Comparison of ENCODE assay signal across 34 cellular contexts in the genomic region with DNA sequence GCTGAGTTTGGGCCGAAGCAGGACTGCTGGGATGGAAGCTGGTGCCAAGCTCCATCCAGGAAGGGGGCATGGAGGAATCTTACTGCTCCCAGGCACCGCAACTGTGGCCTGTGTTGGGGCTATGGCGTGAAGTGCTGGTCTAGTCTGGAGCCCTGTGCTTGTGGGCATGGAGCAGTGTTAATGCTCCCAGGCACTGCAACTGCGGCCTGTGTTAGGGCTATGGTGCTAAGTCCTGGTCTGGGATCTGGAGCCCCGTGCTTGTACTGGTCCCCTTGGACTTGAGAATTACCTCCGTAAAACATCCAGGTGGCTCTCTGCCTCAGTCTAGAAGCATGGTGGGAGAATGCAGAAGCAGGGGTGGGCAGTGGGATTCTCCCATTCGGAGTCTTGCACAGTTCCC.
"Had no signal": no experiment of that assay in that cellular context is flagged by ENCODE, and none has a peak within 500 bp of the region (broad histone marks: within the 10 kb centered on the region; RNA-seq: fewer than 3 reads in every experiment).

No MANE protein-coding gene starts in this region.

- FAIRE-seq: astrocyte, TTC549 had no signal

- H3K27ac ChIP-seq: adrenal gland, body of pancreas, brain microvascular endothelial cell, breast epithelium, VCaP had no signal

- H3K9me3 ChIP-seq: adrenal gland, body of pancreas had no signal

- ATAC-seq: activated CD8-positive, alpha-beta T cell treated with anti-CD3 and anti-CD28 coated beads for 36 hours; activated naive CD4-positive, alpha-beta T cell treated with anti-CD3 and anti-CD28 coated beads, Interleukin-2, amount 50 U/mL, for 72 hours; activated T-cell treated with anti-CD3 and anti-CD28 coated beads, Interleukin-2, amount 50 U/mL, for 4 hours; activated T-cell treated with anti-CD3 and anti-CD28 coated beads, Interleukin-2, amount 50 U/mL, for 72 hours; activated T-helper 17 cell treated with anti-CD3 and anti-CD28 coated beads, Interleukin-2, amount 50 U/mL, for 72 hours; body of pancreas had no signal

- H3K36me3 ChIP-seq: adrenal gland, brain microvascular endothelial cell, breast epithelium had no signal

- DNase-seq: activated B cell treated with CpG ODN at 0.5 μM for 24 hours; activated CD4-positive, alpha-beta memory T cell treated with anti-CD3 and anti-CD28 coated beads for 36 hours; activated CD4-positive, alpha-beta T cell treated with anti-CD3 and anti-CD28 coated beads for 4 hours; activated CD4-positive, alpha-beta T cell treated with anti-CD3 and anti-CD28 coated beads, Interleukin-2, amount 10 ng/mL, durations not matched to agents 24 days and 14 days; activated CD4-positive, alpha-beta T cell treated with anti-CD3 and anti-CD28 coated beads, Interleukin-2, amount 50 U/mL, for 1 hour; activated CD4-positive, alpha-beta T cell treated with anti-CD3 and anti-CD28 coated beads, Interleukin-2, amount 50 U/mL, for 4 hours; activated CD4-positive, CD25-positive, alpha-beta regulatory T cell treated with anti-CD3 and anti-CD28 coated beads, Interleukin-2, amount 50 U/mL, for 72 hours; activated CD8-positive, alpha-beta memory T cell treated with anti-CD3 and anti-CD28 coated beads, Interleukin-2, amount 50 U/mL, for 4 hours; activated CD8-positive, alpha-beta T cell treated with anti-CD3 and anti-CD28 coated beads for 36 hours; activated effector memory CD4-positive, alpha-beta T cell treated with anti-CD3 and anti-CD28 coated beads, Interleukin-2, amount 50 U/mL, for 16 hours; activated gamma-delta T cell treated with Interleukin-2 at 50 U/mL for 16 hours; activated naive CD4-positive, alpha-beta T cell; activated naive CD4-positive, alpha-beta T cell treated with anti-CD3 and anti-CD28 coated beads for 36 hours; activated naive CD4-positive, alpha-beta T cell treated with anti-CD3 and anti-CD28 coated beads, Interleukin-2, amount 50 U/mL, for 16 hours; activated naive CD8-positive, alpha-beta T cell treated with anti-CD3 and anti-CD28 coated beads for 36 hours; activated T-cell treated with anti-CD3 and anti-CD28 coated beads for 4 hours; activated T-cell treated with anti-CD3 and anti-CD28 coated beads, Interleukin-2, amount 50 U/mL, for 1 hour; activated T-cell treated with anti-CD3 and anti-CD28 coated beads, Interleukin-2, amount 50 U/mL, for 4 hours; activated T-cell treated with anti-CD3 and anti-CD28 coated beads, Interleukin-2, amount 50 U/mL, for 72 hours; adrenal gland; amygdala; anterior cingulate cortex; body of pancreas; brain microvascular endothelial cell; central memory CD4-positive, alpha-beta T cell; T-helper 1 cell; T-helper 2 cell; T-helper 9 cell had no signal

- H3K4me3 ChIP-seq: adrenal gland, body of pancreas, breast epithelium had no signal

- H3K27me3 ChIP-seq: adrenal gland, body of pancreas, brain microvascular endothelial cell, breast epithelium had no signal

- H3K4me1 ChIP-seq: adrenal gland, body of pancreas, breast epithelium had no signal
